In the genomic region with DNA sequence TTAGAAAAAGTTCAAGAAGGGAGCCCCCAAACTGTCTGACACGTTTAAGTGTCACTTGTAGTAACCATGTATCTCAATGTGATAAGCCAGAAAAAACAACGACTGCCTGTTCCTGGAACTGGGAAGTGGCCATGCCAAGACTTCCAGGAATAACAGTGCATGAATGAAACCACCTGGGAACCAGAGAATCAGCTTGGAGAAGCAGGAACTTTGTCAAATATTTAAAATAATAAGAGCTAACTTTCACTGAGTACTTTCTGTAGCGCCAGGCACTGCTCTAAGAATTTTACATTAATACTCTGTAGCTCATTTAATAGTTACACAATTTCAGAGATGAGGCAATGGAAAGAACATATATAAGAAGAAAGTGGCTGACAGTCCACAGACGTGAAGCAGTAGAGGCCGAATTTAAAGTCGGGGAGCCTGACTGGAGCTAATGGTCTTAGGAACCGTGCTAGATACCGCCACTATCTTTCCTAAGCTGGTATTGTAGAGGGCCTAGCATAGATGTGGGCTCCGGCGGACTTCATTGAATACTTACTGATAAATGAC, we compare ENCODE assay signal across 8 cellular contexts. TPM values are rescaled to one million over a fixed set of nuclear protein-coding genes. Genes with fewer than 3 reads are reported as not detected.
A peak's percentile ranks its signal among the peaks of the same experiment; 100 is the strongest.
DNase-seq lines count a peak whose midpoint lies in the region; ATAC-seq and TF ChIP-seq lines count a peak whose summit lies in the region.

No MANE protein-coding gene starts in this region.

- peak overlapping the region; percentile 96 for H3K4me3 Mint-ChIP-seq in neural crest cell

- no peaks in the 10 kb centered on the region for H3F3A ChIP-seq in SU-DHL-6 (ENCODE audit: insufficient read depth)

- peaks cover 25% of the 10 kb centered on the region for H3K4me1 Mint-ChIP-seq in neural crest cell

- no peaks in the 10 kb centered on the region for H3K79me2 ChIP-seq in SU-DHL-6 (ENCODE audit: insufficient read depth, low read length)

- DNase-seq in AG04449 (ENCODE audit: low read depth, low spot score): no peak
- no peak for DNase-seq in neural crest cell (ENCODE audit: low read depth, low spot score)
- no peak for DNase-seq in HPDE6-E6E7 (ENCODE audit: extremely low spot score)
- DNase-seq in NCI-H748 treated with DMSO at 0.1 percent for 48 hours (lab: John Stamatoyannopoulos, UW): no peak

- H3K9me2 ChIP-seq in SU-DHL-6 (replicated peaks; ENCODE audit: insufficient read depth, low read length): no peaks in the 10 kb centered on the region

- H3K36me3 ChIP-seq in SU-DHL-6 (ENCODE audit: low read length): no peaks in the 10 kb centered on the region

- no peaks in the 10 kb centered on the region for H3K27me3 ChIP-seq in SU-DHL-6 (ENCODE audit: low read length)

- CTCF ChIA-PET in AG04449 (lab: Yijun Ruan, JAX): interaction anchor here (1.0 to 1.1 kb wide), 4 partner anchors 11 to 217 kb away, joined by 3 read pairs; no protein-coding TSS in a partner anchor

- no peaks in the 10 kb centered on the region for H4K20me1 ChIP-seq in SU-DHL-6 (ENCODE audit: low read depth, low read length)

- no peaks in the 10 kb centered on the region for H3K27me3 Mint-ChIP-seq in neural crest cell (ENCODE audit: low read depth)

- H3K27ac ChIP-seq in SU-DHL-6 (ENCODE audit: low read depth, low read length): no peak overlapping the region

- POLR2A ChIA-PET in AG04449 (lab: Yijun Ruan, JAX): interaction anchor here (1.1 kb wide), 1 partner anchor 75 kb away, joined by 3 read pairs; no protein-coding TSS in a partner anchor

- H3K27ac Mint-ChIP-seq in neural crest cell (ENCODE audit: unreplicated experiment): no peak overlapping the region

- peaks cover 3% of the 10 kb centered on the region for H3K9me3 Mint-ChIP-seq in neural crest cell

- TF ChIP-seq CTCF in AG04449 (IDR thresholded peaks at IDR 0.05; ENCODE audit: insufficient read depth, low read length, missing control alignments) (no peak), SU-DHL-6 (IDR thresholded peaks at IDR 0.05; ENCODE audit: insufficient read depth, low read length, poor library complexity, severe bottlenecking) (no peak), neural crest cell (conservative IDR thresholded peaks at IDR 0.05) (no peak)

- peak overlapping the region; percentile 50 for H3K4me2 ChIP-seq in SU-DHL-6 (ENCODE audit: low read depth, low read length, poor library complexity, severe bottlenecking)

- ATAC-seq in GM18861 (IDR thresholded peaks at IDR 0.05; ENCODE audit: unreplicated experiment) (peak; percentile 3), HG03135 (IDR thresholded peaks at IDR 0.05; ENCODE audit: unreplicated experiment) (peak; percentile 11), esophagus mucosa (peak; percentile 9)

- no peaks in the 10 kb centered on the region for H3K9me3 ChIP-seq in SU-DHL-6 (ENCODE audit: insufficient read depth, low read length)

- H3K4me3 ChIP-seq in AG04449 (ENCODE audit: low read depth, low read length): peak overlapping the region; percentile 75
- peak overlapping the region; percentile 60 for H3K4me3 ChIP-seq in SU-DHL-6 (ENCODE audit: insufficient read depth, low read length, poor library complexity, severe bottlenecking)

- peak overlapping the region; percentile 63 for H3K9ac ChIP-seq in SU-DHL-6 (ENCODE audit: low read length)

- peaks cover 7% of the 10 kb centered on the region for H3K36me3 Mint-ChIP-seq in neural crest cell (ENCODE audit: low read depth)

- peak overlapping the region; percentile 64 for H2AFZ ChIP-seq in SU-DHL-6 (ENCODE audit: low read depth, low read length, severe bottlenecking)

RNA-seq across cellular contexts. Expression of a gene that starts 0.9 kb away (rescaled TPM):
- total RNA-seq in esophagus mucosa (60.1 TPM), neural crest cell (27.5 and 29.8 TPM in 2 replicates)
